ENCODE assay signal across 9 cellular contexts in the genomic region with DNA sequence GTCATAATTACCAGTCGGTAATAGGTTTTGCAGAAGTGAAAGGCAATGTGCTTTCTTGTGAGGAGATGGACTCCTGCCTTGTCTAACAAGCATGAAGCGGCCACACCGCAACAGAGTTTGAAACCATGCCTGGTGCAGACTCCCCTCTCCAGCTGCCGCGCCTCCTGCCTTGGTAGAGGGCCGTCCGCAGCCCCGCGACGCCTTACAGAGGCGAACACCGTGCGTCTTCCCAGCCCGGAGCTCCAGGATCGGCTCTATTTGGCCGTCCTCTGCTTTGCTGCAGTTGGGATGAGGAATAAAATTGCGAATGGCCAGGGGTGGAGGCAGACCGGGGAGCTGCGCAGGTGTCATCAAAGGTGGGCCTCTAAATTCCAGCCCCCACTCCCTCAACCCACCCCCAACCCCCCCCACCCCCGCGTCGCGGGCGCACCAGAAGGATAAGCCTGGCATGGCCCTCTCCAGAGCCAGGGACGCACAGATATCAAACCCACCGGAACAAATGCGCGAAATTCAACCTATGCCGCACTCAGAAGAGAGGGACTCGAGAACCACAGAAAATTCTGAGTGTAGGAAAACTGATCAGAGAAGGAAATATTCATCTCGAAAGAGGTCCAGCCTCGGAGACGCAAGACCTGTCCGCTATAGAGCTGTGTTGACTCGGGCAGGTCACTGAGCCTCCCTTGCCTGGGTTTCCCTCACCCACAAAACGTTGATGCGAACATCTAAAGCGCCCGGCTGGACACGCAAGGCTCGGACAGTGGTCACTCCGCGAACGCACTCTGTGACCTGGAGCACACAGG. TPM values are rescaled to one million over a fixed set of nuclear protein-coding genes. Genes with fewer than 3 reads are reported as not detected.
DNase-seq lines count a peak whose midpoint lies in the region; ATAC-seq and TF ChIP-seq lines count a peak whose summit lies in the region.
"Had no signal": no experiment of that assay in that cellular context is flagged by ENCODE, and none has a peak within 500 bp of the region (broad histone marks: within the 10 kb centered on the region; RNA-seq: fewer than 3 reads in every experiment).

No MANE protein-coding gene starts in this region.

- intact Hi-C loops in right lobe of liver (cut with DNase I): loop anchor here (10.0 kb wide), 1 partner anchor 385 kb away; no protein-coding TSS in a partner anchor

- peak overlapping the region in 2 of 3 donors; percentile 51 to 55 for H3K4me3 ChIP-seq in right lobe of liver

- peaks cover 5% of the 10 kb centered on the region for H3K9me3 Mint-ChIP-seq in activated naive CD8-positive, alpha-beta T cell treated with anti-CD3 and anti-CD28 coated beads for 36 hours
- H3K9me3 Mint-ChIP-seq in type B pancreatic cell: peaks cover 6% of the 10 kb centered on the region

- no peak for TF ChIP-seq CTCF in right lobe of liver (IDR thresholded peaks at IDR 0.05)
- no peak for TF ChIP-seq CTCF in type B pancreatic cell (conservative IDR thresholded peaks at IDR 0.05)

- no peaks in the 10 kb centered on the region for H3K27me3 Mint-ChIP-seq in activated naive CD8-positive, alpha-beta T cell treated with anti-CD3 and anti-CD28 coated beads for 36 hours
- peaks cover 99% of the 10 kb centered on the region for H3K27me3 Mint-ChIP-seq in type B pancreatic cell

- H3K36me3 Mint-ChIP-seq in activated naive CD8-positive, alpha-beta T cell treated with anti-CD3 and anti-CD28 coated beads for 36 hours: peaks cover 36% of the 10 kb centered on the region
- no peaks in the 10 kb centered on the region for H3K36me3 Mint-ChIP-seq in type B pancreatic cell

- H3K36me3 ChIP-seq in right lobe of liver: no peaks in the 10 kb centered on the region

- H3K4me3 Mint-ChIP-seq in activated naive CD8-positive, alpha-beta T cell treated with anti-CD3 and anti-CD28 coated beads for 36 hours: peak overlapping the region; percentile 96
- peak overlapping the region; percentile 82 for H3K4me3 Mint-ChIP-seq in type B pancreatic cell

- H3K4me1 Mint-ChIP-seq in activated naive CD8-positive, alpha-beta T cell treated with anti-CD3 and anti-CD28 coated beads for 36 hours: peaks cover 65% of the 10 kb centered on the region
- H3K4me1 Mint-ChIP-seq in type B pancreatic cell (ENCODE audit: unreplicated experiment): peaks cover 30% of the 10 kb centered on the region

- H3K4me1 ChIP-seq in right lobe of liver: peaks cover 0 to 16% (median 4%) of the 10 kb centered on the region in 4 donors

- 11% methylated on average over 21 of the region's 44 CpGs for WGBS in right lobe of liver (ENCODE audit: insufficient coverage, low coverage, low lambda C conversion rate, missing lambda C conversion rate)

- no peak overlapping the region for H3K27ac ChIP-seq in right lobe of liver
- H3K27ac ChIP-seq: epithelial cell of prostate had no signal

- H3K9me3 ChIP-seq in right lobe of liver: no peaks in the 10 kb centered on the region

- peak; percentile 49 for DNase-seq in CD1c-positive myeloid dendritic cell (ENCODE audit: extremely low spot score)
- peak; percentile 44 for DNase-seq in activated naive CD8-positive, alpha-beta T cell treated with anti-CD3 and anti-CD28 coated beads for 36 hours
- DNase-seq in right lobe of liver: no peak
- DNase-seq in type B pancreatic cell (ENCODE audit: extremely low spot score, unreplicated experiment): no peak
- no peak for DNase-seq in HPDE6-E6E7 (ENCODE audit: extremely low spot score)
- no peak for DNase-seq in NCI-H2171 (lab: John Stamatoyannopoulos, UW)

- H3K27me3 ChIP-seq in right lobe of liver: peaks cover 0 to 3% of the 10 kb centered on the region in 2 donors

- peak overlapping the region; percentile 96 for H3K27ac Mint-ChIP-seq in activated naive CD8-positive, alpha-beta T cell treated with anti-CD3 and anti-CD28 coated beads for 36 hours
- peak overlapping the region; percentile 36 for H3K27ac Mint-ChIP-seq in type B pancreatic cell

- TF ChIP-seq POLR2A in right lobe of liver (IDR thresholded peaks at IDR 0.05): no peak

- ATAC-seq in GM19351 (IDR thresholded peaks at IDR 0.05; ENCODE audit: unreplicated experiment) (peak; percentile 64), HG03432 (IDR thresholded peaks at IDR 0.05; ENCODE audit: unreplicated experiment) (peak; percentile 55), right lobe of liver (peak in 1 of 4 donors; percentile 13)

RNA-seq across cellular contexts. Expression of a gene that starts 1.1 kb away (rescaled TPM):
- total RNA-seq in activated naive CD8-positive, alpha-beta T cell treated with anti-CD3 and anti-CD28 coated beads for 36 hours: 10 to 100 TPM; 59.2 to 61.7 TPM
- total RNA-seq in right lobe of liver (1 to 10 TPM in 1 of 6 experiments, under 1 TPM in 4, not detected in 1; 0.20 to 2.4 (median 0.43) TPM), type B pancreatic cell (ENCODE audit: low replicate concordance) (2.1 and 3.3 TPM in 2 replicates)

RNA-seq across cellular contexts. Expression of a gene that starts 25.7 kb away (rescaled TPM):
- total RNA-seq in activated naive CD8-positive, alpha-beta T cell treated with anti-CD3 and anti-CD28 coated beads for 36 hours: 1,000 to 10,000 TPM; 1,816 to 1,884 TPM
- total RNA-seq in right lobe of liver (100 to 1,000 TPM in 5 of 6 experiments, 10 to 100 TPM in 1; 77.3 to 814 (median 270) TPM), type B pancreatic cell (ENCODE audit: low replicate concordance) (1,269 and 1,391 TPM in 2 replicates)

Comparison
In these comparisons a context has a peak if more than half of its experiments do, and no peak if none do; other contexts are left out.
1. DNase-seq: peak in CD1c-positive myeloid dendritic cell (single experiment) and activated naive CD8-positive, alpha-beta T cell treated with anti-CD3 and anti-CD28 coated beads for 36 hours (single experiment); none in right lobe of liver (0 of 3), type B pancreatic cell (single experiment), HPDE6-E6E7 (single experiment) and NCI-H2171 (single experiment).
2. RNA of a gene that starts 1.1 kb away (total RNA-seq): 59.2 to 61.7 TPM in activated naive CD8-positive, alpha-beta T cell treated with anti-CD3 and anti-CD28 coated beads for 36 hours; 2.1 to 3.3 TPM in type B pancreatic cell and 0.20 to 2.4 TPM in right lobe of liver; every median in the first group is over 10 times any median in the second.